Comparison of ENCODE assay signal across 8 cellular contexts in genomic region chr10:110357252-110357780, GRCh38. TPM values are rescaled to one million over a fixed set of nuclear protein-coding genes. Genes with fewer than 3 reads are reported as not detected.
DNase-seq lines count a peak whose midpoint lies in the region; ATAC-seq and TF ChIP-seq lines count a peak whose summit lies in the region.

No MANE protein-coding gene starts in this region.

- DNase-seq in activated CD8-positive, alpha-beta T cell treated with anti-CD3 and anti-CD28 coated beads for 36 hours = peak; percentile 77
- peak; percentile 98 for DNase-seq in fibroblast of mammary gland (ENCODE audit: low read depth)
- DNase-seq in stimulated activated CD4-positive, alpha-beta T cell treated with anti-CD3 and anti-CD28 coated beads, TNF-alpha, amount 100 ng/mL, for 1 hour (ENCODE audit: low read depth in 3 of 3, low spot score in 1 of 3) = peak in 2 of 3 donors; percentile 34 to 46
- DNase-seq in NCI-H82 (lab: John Stamatoyannopoulos, UW) = no peak
- DNase-seq in NCI-H748 (lab: John Stamatoyannopoulos, UW; ENCODE audit: unreplicated experiment) = no peak
- DNase-seq in islet precursor cell = no peak

- peaks cover 76% of the 10 kb centered on the region for H3K4me1 Mint-ChIP-seq in activated CD8-positive, alpha-beta T cell treated with anti-CD3 and anti-CD28 coated beads for 36 hours (ENCODE audit: low read depth)

- POLR2A ChIA-PET in activated CD8-positive, alpha-beta T cell treated with anti-CD3 and anti-CD28 coated beads for 36 hours (lab: Charles Lee) = interaction anchor here (0.7 to 4.2 kb wide), 6 partner anchors 9 to 190 kb away, joined by 3 to 47 read pairs (median 4); partner anchors contain the start of gene DUSP5

- H3K4me3 ChIP-seq in GM08714 (ENCODE audit: low read length) = peak overlapping the region; percentile 20; the same call in 1 of the 2 replicates
- H3K4me3 ChIP-seq in fibroblast of mammary gland (ENCODE audit: control insufficient read depth, low read depth, low read length) = no peak overlapping the region

- H3K36me3 Mint-ChIP-seq in activated CD8-positive, alpha-beta T cell treated with anti-CD3 and anti-CD28 coated beads for 36 hours (ENCODE audit: low read depth) = no peaks in the 10 kb centered on the region

- CTCF ChIA-PET in activated CD8-positive, alpha-beta T cell treated with anti-CD3 and anti-CD28 coated beads for 36 hours (lab: Charles Lee) = interaction anchor here (1.2 to 5.8 kb wide), 2 partner anchors 8 to 57 kb away, joined by 3 to 56 read pairs; no protein-coding TSS in a partner anchor

- peak overlapping the region; percentile 45 for H3K4me3 Mint-ChIP-seq in activated CD8-positive, alpha-beta T cell treated with anti-CD3 and anti-CD28 coated beads for 36 hours

- intact Hi-C loops in activated CD8-positive, alpha-beta T cell treated with anti-CD3 and anti-CD28 coated beads for 36 hours (cut with micrococcal nuclease) = loop anchor here (2.0 to 5.0 kb wide), 2 partner anchors 55 to 145 kb away; no protein-coding TSS in a partner anchor

- H3K27ac Mint-ChIP-seq in activated CD8-positive, alpha-beta T cell treated with anti-CD3 and anti-CD28 coated beads for 36 hours = peak overlapping the region; percentile 87

- H3K27me3 Mint-ChIP-seq in activated CD8-positive, alpha-beta T cell treated with anti-CD3 and anti-CD28 coated beads for 36 hours = no peaks in the 10 kb centered on the region

- H3K9me3 Mint-ChIP-seq in activated CD8-positive, alpha-beta T cell treated with anti-CD3 and anti-CD28 coated beads for 36 hours = no peaks in the 10 kb centered on the region

- TF ChIP-seq CTCF in activated CD8-positive, alpha-beta T cell treated with anti-CD3 and anti-CD28 coated beads for 36 hours (IDR thresholded peaks at IDR 0.05) = no peak
- no peak for TF ChIP-seq CTCF in fibroblast of mammary gland (conservative IDR thresholded peaks at IDR 0.05; ENCODE audit: control insufficient read depth, insufficient read depth, low read depth, low read length)

- peak; percentile 20 for ATAC-seq in HG03354 (IDR thresholded peaks at IDR 0.05; ENCODE audit: poor library complexity, severe bottlenecking, unreplicated experiment)
- ATAC-seq in activated CD8-positive, alpha-beta T cell treated with anti-CD3 and anti-CD28 coated beads for 36 hours = peak; percentile 12

RNA-seq across cellular contexts. Expression of gene SMNDC1, which starts 52.6 kb away (rescaled TPM):
- total RNA-seq in activated CD8-positive, alpha-beta T cell treated with anti-CD3 and anti-CD28 coated beads for 36 hours = 10 to 100 TPM; 39.7 to 42.4 TPM

Comparison
In these comparisons a context has a peak if more than half of its experiments do, and no peak if none do; other contexts are left out.
1. DNase-seq: peak in activated CD8-positive, alpha-beta T cell treated with anti-CD3 and anti-CD28 coated beads for 36 hours (single experiment), fibroblast of mammary gland (single experiment) and stimulated activated CD4-positive, alpha-beta T cell treated with anti-CD3 and anti-CD28 coated beads, TNF-alpha, amount 100 ng/mL, for 1 hour (2 of 3); none in NCI-H82 (single experiment), NCI-H748 (single experiment) and islet precursor cell (single experiment).